ENCODE assay signal across 1 cellular context in genomic region chrX:53440101-53440500, GRCh38.
TF ChIP-seq lines count a peak whose summit lies in the region.

No MANE protein-coding gene starts in this region.

TF ChIP-seq in WTC11, 78 proteins besides CTCF, POLR2A, EP300 and RAD21 (continued from another document):
- TF ChIP-seq, protein P1, sequence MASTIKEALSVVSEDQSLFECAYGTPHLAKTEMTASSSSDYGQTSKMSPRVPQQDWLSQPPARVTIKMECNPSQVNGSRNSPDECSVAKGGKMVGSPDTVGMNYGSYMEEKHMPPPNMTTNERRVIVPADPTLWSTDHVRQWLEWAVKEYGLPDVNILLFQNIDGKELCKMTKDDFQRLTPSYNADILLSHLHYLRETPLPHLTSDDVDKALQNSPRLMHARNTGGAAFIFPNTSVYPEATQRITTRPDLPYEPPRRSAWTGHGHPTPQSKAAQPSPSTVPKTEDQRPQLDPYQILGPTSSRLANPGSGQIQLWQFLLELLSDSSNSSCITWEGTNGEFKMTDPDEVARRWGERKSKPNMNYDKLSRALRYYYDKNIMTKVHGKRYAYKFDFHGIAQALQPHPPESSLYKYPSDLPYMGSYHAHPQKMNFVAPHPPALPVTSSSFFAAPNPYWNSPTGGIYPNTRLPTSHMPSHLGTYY (CRISPR knock-in tag; IDR thresholded peaks at IDR 0.05): no peak
- TF ChIP-seq EMX1 (CRISPR knock-in tag; IDR thresholded peaks at IDR 0.05): no peak
- TF ChIP-seq FOXK1 (CRISPR knock-in tag; IDR thresholded peaks at IDR 0.05): no peak
- TF ChIP-seq, protein P2, sequence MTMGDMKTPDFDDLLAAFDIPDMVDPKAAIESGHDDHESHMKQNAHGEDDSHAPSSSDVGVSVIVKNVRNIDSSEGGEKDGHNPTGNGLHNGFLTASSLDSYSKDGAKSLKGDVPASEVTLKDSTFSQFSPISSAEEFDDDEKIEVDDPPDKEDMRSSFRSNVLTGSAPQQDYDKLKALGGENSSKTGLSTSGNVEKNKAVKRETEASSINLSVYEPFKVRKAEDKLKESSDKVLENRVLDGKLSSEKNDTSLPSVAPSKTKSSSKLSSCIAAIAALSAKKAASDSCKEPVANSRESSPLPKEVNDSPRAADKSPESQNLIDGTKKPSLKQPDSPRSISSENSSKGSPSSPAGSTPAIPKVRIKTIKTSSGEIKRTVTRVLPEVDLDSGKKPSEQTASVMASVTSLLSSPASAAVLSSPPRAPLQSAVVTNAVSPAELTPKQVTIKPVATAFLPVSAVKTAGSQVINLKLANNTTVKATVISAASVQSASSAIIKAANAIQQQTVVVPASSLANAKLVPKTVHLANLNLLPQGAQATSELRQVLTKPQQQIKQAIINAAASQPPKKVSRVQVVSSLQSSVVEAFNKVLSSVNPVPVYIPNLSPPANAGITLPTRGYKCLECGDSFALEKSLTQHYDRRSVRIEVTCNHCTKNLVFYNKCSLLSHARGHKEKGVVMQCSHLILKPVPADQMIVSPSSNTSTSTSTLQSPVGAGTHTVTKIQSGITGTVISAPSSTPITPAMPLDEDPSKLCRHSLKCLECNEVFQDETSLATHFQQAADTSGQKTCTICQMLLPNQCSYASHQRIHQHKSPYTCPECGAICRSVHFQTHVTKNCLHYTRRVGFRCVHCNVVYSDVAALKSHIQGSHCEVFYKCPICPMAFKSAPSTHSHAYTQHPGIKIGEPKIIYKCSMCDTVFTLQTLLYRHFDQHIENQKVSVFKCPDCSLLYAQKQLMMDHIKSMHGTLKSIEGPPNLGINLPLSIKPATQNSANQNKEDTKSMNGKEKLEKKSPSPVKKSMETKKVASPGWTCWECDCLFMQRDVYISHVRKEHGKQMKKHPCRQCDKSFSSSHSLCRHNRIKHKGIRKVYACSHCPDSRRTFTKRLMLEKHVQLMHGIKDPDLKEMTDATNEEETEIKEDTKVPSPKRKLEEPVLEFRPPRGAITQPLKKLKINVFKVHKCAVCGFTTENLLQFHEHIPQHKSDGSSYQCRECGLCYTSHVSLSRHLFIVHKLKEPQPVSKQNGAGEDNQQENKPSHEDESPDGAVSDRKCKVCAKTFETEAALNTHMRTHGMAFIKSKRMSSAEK (CRISPR knock-in tag; IDR thresholded peaks at IDR 0.05; ENCODE audit: borderline replicate concordance): no peak
- no peak for TF ChIP-seq MLX (CRISPR knock-in tag; IDR thresholded peaks at IDR 0.05)
TF ChIP-seq in WTC11: peak in this region for 0.
